Comparison of ENCODE assay signal across 8 cellular contexts in genomic region chr15:41811432-41812195, GRCh38. TPM values are rescaled to one million over a fixed set of nuclear protein-coding genes. Genes with fewer than 3 reads are reported as not detected.
DNase-seq lines count a peak whose midpoint lies in the region; ATAC-seq and TF ChIP-seq lines count a peak whose summit lies in the region.

No MANE protein-coding gene starts in this region.

- H3K79me2 ChIP-seq in OCI-LY7 (ENCODE audit: insufficient read depth, low read depth, low read length): no peaks in the 10 kb centered on the region

- H2AFZ ChIP-seq in OCI-LY7 (ENCODE audit: low read length): no peak overlapping the region

- H3K27me3 Mint-ChIP-seq in naive B cell: no peaks in the 10 kb centered on the region

- H3K9me3 Mint-ChIP-seq in naive B cell: no peaks in the 10 kb centered on the region
- no peaks in the 10 kb centered on the region for H3K9me3 Mint-ChIP-seq in stimulated activated effector memory CD8-positive, alpha-beta T cell treated with anti-CD3 and anti-CD28 coated beads, Interleukin-12 subunit alpha, Interleukin-12 subunit beta, amount 100 ng/mL, for 72 hours

- H3K36me3 Mint-ChIP-seq in naive B cell: peaks cover 0 to 16% of the 10 kb centered on the region in 2 donors
- peaks cover 2% of the 10 kb centered on the region for H3K36me3 Mint-ChIP-seq in stimulated activated effector memory CD8-positive, alpha-beta T cell treated with anti-CD3 and anti-CD28 coated beads, Interleukin-12 subunit alpha, Interleukin-12 subunit beta, amount 100 ng/mL, for 72 hours

- H3K4me3 Mint-ChIP-seq in naive B cell: no peak overlapping the region
- H3K4me3 Mint-ChIP-seq in stimulated activated effector memory CD8-positive, alpha-beta T cell treated with anti-CD3 and anti-CD28 coated beads, Interleukin-12 subunit alpha, Interleukin-12 subunit beta, amount 100 ng/mL, for 72 hours: no peak overlapping the region

- POLR2A ChIA-PET in OCI-LY7 (lab: Charles Lee): interaction anchor here (1.3 kb wide), 1 partner anchor 38 kb away, joined by 8 read pairs; the partner anchor contains the start of gene MAPKBP1

- no peak overlapping the region for H3K27ac ChIP-seq in HL-60 (replicated peaks)
- H3K27ac ChIP-seq in OCI-LY7 (ENCODE audit: low read depth, low read length, poor library complexity, severe bottlenecking): no peak overlapping the region

- H3K9me2 ChIP-seq in OCI-LY7 (ENCODE audit: insufficient read depth, low read length): no peaks in the 10 kb centered on the region

- peak; percentile 87 for DNase-seq in D341Med (ENCODE audit: low spot score)
- DNase-seq in HL-60 (ENCODE audit: low read depth in 1 of 2, low spot score in 1 of 2): peak; percentile 41 to 84
- peak; percentile 82 for DNase-seq in OCI-LY7 (ENCODE audit: low spot score)
- peak; percentile 65 for DNase-seq in activated T-cell treated with anti-CD3 and anti-CD28 coated beads for 1 hour (ENCODE audit: low read depth)
- no peak for DNase-seq in epithelial cell of proximal tubule (ENCODE audit: low read depth)
- DNase-seq in naive B cell: peak; percentile 71
- peak; percentile 61 to 83 for DNase-seq in stimulated activated effector memory CD8-positive, alpha-beta T cell treated with anti-CD3 and anti-CD28 coated beads, Interleukin-12 subunit alpha, Interleukin-12 subunit beta, amount 100 ng/mL, for 72 hours (ENCODE audit: low spot score in 2 of 2)

- no peaks in the 10 kb centered on the region for H3K9me3 ChIP-seq in OCI-LY7 (ENCODE audit: low read length)

- no peaks in the 10 kb centered on the region for H3K36me3 ChIP-seq in OCI-LY7 (ENCODE audit: insufficient read depth, low read length)

- H3K27ac Mint-ChIP-seq in naive B cell: peak overlapping the region in 1 of 6 donors; percentile 22
- peak overlapping the region; percentile 73 for H3K27ac Mint-ChIP-seq in stimulated activated effector memory CD8-positive, alpha-beta T cell treated with anti-CD3 and anti-CD28 coated beads, Interleukin-12 subunit alpha, Interleukin-12 subunit beta, amount 100 ng/mL, for 72 hours

- ATAC-seq in naive B cell (ENCODE audit: low read depth in 2 of 2): peak; percentile 87 to 94
- ATAC-seq in stimulated activated effector memory CD8-positive, alpha-beta T cell treated with anti-CD3 and anti-CD28 coated beads, Interleukin-12 subunit alpha, Interleukin-12 subunit beta, amount 100 ng/mL, for 72 hours: peak; percentile 88
- no peak for ATAC-seq in HG03460 (IDR thresholded peaks at IDR 0.05; ENCODE audit: unreplicated experiment)

- no TSS peak for BruUV-seq in OCI-LY7 (replicated peaks; lab: Mats Ljungman, UMichigan)

- peaks cover 16% of the 10 kb centered on the region for H3K4me1 ChIP-seq in OCI-LY7 (ENCODE audit: insufficient read depth, low read length, poor library complexity, severe bottlenecking)

- no peaks in the 10 kb centered on the region for H3K27me3 ChIP-seq in HL-60 (ENCODE audit: insufficient read depth, poor library complexity, severe bottlenecking)

- H3K4me2 ChIP-seq in OCI-LY7 (ENCODE audit: low read length): no peak overlapping the region

- intact Hi-C loops in OCI-LY7 (cut with micrococcal nuclease; ENCODE audit: unreplicated experiment): loop anchor here (1.0 to 5.0 kb wide), 8 partner anchors 37 to 344 kb away; partner anchors contain the start of genes MAPKBP1 and MGA

- CTCF ChIA-PET in OCI-LY7 (lab: Charles Lee; ENCODE audit: unreplicated experiment): interaction anchor here (0.6 to 5.2 kb wide), 2 partner anchors 38 to 251 kb away, joined by 3 to 67 read pairs; partner anchors contain the start of gene MAPKBP1

- H4K20me1 ChIP-seq in OCI-LY7 (ENCODE audit: insufficient read depth, low read length): no peaks in the 10 kb centered on the region

- H3K4me1 Mint-ChIP-seq in naive B cell: peaks cover 10 to 26% (median 17%) of the 10 kb centered on the region in 3 donors
- peaks cover 25% of the 10 kb centered on the region for H3K4me1 Mint-ChIP-seq in stimulated activated effector memory CD8-positive, alpha-beta T cell treated with anti-CD3 and anti-CD28 coated beads, Interleukin-12 subunit alpha, Interleukin-12 subunit beta, amount 100 ng/mL, for 72 hours

- TF ChIP-seq CTCF in HL-60 (IDR thresholded peaks at IDR 0.05; ENCODE audit: insufficient read depth, low read length) (peak; percentile 83), OCI-LY7 (conservative IDR thresholded peaks at IDR 0.05; ENCODE audit: low read length) (peak; percentile 97), epithelial cell of proximal tubule (conservative IDR thresholded peaks at IDR 0.05; ENCODE audit: low read depth, low read length) (peak; percentile 98)

- H3K4me3 ChIP-seq in HL-60 (replicated peaks; ENCODE audit: insufficient read depth, low read length) (no peak overlapping the region), OCI-LY7 (ENCODE audit: low read depth, low read length, poor library complexity, severe bottlenecking) (no peak overlapping the region), epithelial cell of proximal tubule (ENCODE audit: low read depth, low read length) (no peak overlapping the region)

RNA-seq across cellular contexts. Expression of gene JMJD7, which starts 16.3 kb away (rescaled TPM):
- 3.0 and 5.4 TPM in 2 replicates for total RNA-seq in OCI-LY7 (2014; rRNA removed; shearing (Covaris generic))
- total RNA-seq in OCI-LY7 (2022) (14.1 and 16.0 TPM in 2 replicates), epithelial cell of proximal tubule (6.6 and 10.4 TPM in 2 replicates)
- polyA plus RNA-seq in naive B cell (ENCODE audit: low read depth in 6 of 6): 10 to 100 TPM; 11.3 to 32.6 (median 14.3) TPM

RNA-seq across cellular contexts. Expression of gene PLA2G4B, which starts 27.0 kb away (rescaled TPM):
- total RNA-seq in OCI-LY7 (2014; rRNA removed; shearing (Covaris generic)): 9.4 and 11.1 TPM in 2 replicates
- total RNA-seq in OCI-LY7 (2022) (9.5 and 12.0 TPM in 2 replicates), epithelial cell of proximal tubule (0.65 and 1.2 TPM in 2 replicates)
- 1 to 10 TPM in 1 of 6 donors, under 1 TPM in 3, not detected in 2; 0.45 to 1.5 (median 0.48) TPM for polyA plus RNA-seq in naive B cell (ENCODE audit: low read depth in 6 of 6)

RNA-seq across cellular contexts. Expression of gene MAPKBP1, which starts 37.3 kb away (rescaled TPM):
- 13.4 and 14.5 TPM in 2 replicates for total RNA-seq in OCI-LY7 (2014; rRNA removed; shearing (Covaris generic))
- total RNA-seq in OCI-LY7 (2022) (17.4 and 22.3 TPM in 2 replicates), epithelial cell of proximal tubule (11.9 and 14.4 TPM in 2 replicates)
- polyA plus RNA-seq in naive B cell (ENCODE audit: low read depth in 6 of 6): 1 to 10 TPM in 5 of 6 donors, not detected in 1; 1.6 to 5.5 (median 2.2) TPM
